In the genomic region with DNA sequence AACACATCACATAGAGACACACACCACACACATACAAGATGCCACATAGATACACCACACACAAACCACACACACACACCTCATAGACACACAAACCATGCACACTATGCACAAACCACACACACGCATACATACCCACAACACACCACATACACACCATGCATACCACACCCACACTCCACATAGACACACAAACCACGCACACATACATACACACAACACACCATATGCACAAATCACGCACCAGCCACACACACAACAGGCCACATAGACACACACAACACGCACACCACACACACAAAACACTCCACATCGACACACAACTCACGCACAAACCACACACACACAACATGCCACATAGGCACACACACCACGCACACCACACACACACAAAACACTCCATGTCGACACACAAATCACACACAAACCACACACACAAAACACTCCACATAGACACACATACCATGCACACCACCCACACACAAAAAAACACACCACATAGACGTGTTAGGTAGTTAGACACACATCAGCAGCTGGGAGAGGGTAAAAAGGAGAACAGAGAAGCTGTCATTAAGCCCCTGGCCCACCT, we compare ENCODE assay signal across 21 cellular contexts. TPM values are rescaled to one million over a fixed set of nuclear protein-coding genes. Genes with fewer than 3 reads are reported as not detected.
DNase-seq lines count a peak whose midpoint lies in the region; ATAC-seq, FAIRE-seq and TF ChIP-seq lines count a peak whose summit lies in the region.
"Had no signal": no experiment of that assay in that cellular context is flagged by ENCODE, and none has a peak within 500 bp of the region (broad histone marks: within the 10 kb centered on the region; RNA-seq: fewer than 3 reads in every experiment).

No MANE protein-coding gene starts in this region.

- H3F3A ChIP-seq in PC-3 (ENCODE audit: low read length, unreplicated experiment), result no peaks in the 10 kb centered on the region

- TF ChIP-seq POLR2A in GM12892 (IDR thresholded peaks at IDR 0.05; ENCODE audit: low read depth, low read length), result no peak

- BruUV-seq in A673 (replicated peaks; lab: Mats Ljungman, UMichigan) (no TSS peak), PC-3 (replicated peaks; lab: Mats Ljungman, UMichigan) (no TSS peak)

- peak; percentile 86 for FAIRE-seq in GM12892 (lab: Jason Lieb, UNC)

- H3K4ac ChIP-seq in mesenchymal stem cell (ENCODE audit: low read depth in 1 of 2, low read length in 2 of 2), result no peak overlapping the region

- no peak overlapping the region for H2AFZ ChIP-seq in PC-3 (ENCODE audit: low read length)
- H2AFZ ChIP-seq in mesenchymal stem cell (ENCODE audit: low read depth, low read length), result peak overlapping the region; percentile 21

- no peaks in the 10 kb centered on the region for H3K79me1 ChIP-seq in mesenchymal stem cell (replicated peaks; ENCODE audit: low read length, poor library complexity, severe bottlenecking)

- H2BK5ac ChIP-seq in mesenchymal stem cell (ENCODE audit: low read depth, low read length, poor library complexity, severe bottlenecking), result no peak overlapping the region

- H3K14ac ChIP-seq in mesenchymal stem cell (ENCODE audit: low read length in 2 of 2), result peak overlapping the region in 1 of 2 experiments; percentile 0

- POLR2A ChIA-PET in A673 (lab: Charles Lee; ENCODE audit: low non-redundant PET), result no interaction called here
- POLR2A ChIA-PET in PC-3 (lab: Charles Lee; ENCODE audit: unreplicated experiment), result no interaction called here
- POLR2A ChIA-PET in activated CD8-positive, alpha-beta T cell treated with anti-CD3 and anti-CD28 coated beads, Interleukin-2, amount 10 ng/mL, durations not matched to agents 7 days and 5 days (lab: Charles Lee), result interaction anchor here (0.6 kb wide), 1 partner anchor 236 kb away, joined by 3 read pairs; no protein-coding TSS in a partner anchor

- H3K79me2 ChIP-seq in PC-3 (ENCODE audit: low read length), result no peaks in the 10 kb centered on the region

- H3K4me3 ChIP-seq in A673 (ENCODE audit: low read depth, low read length, poor library complexity, severe bottlenecking), result peak overlapping the region; percentile 52
- no peak overlapping the region for H3K4me3 ChIP-seq in PC-3 (ENCODE audit: low read length)
- H3K4me3 ChIP-seq in mesenchymal stem cell (ENCODE audit: insufficient read depth in 1 of 2, low read depth in 1 of 2, low read length in 2 of 2), result no peak overlapping the region
- H3K4me3 ChIP-seq: mucosa of descending colon had no signal

- no peaks in the 10 kb centered on the region for H3K27me3 ChIP-seq in A673 (replicated peaks; ENCODE audit: insufficient read depth, low read depth, low read length, poor library complexity)
- H3K27me3 ChIP-seq in PC-3 (ENCODE audit: low read length), result no peaks in the 10 kb centered on the region
- H3K27me3 ChIP-seq in mesenchymal stem cell (ENCODE audit: control insufficient read depth in 1 of 2, insufficient read depth in 1 of 2, low read length in 2 of 2), result peaks cover 11 to 84% of the 10 kb centered on the region in 2 experiments
- H3K27me3 ChIP-seq: uterus had no signal

- TF ChIP-seq CTCF in A673 (conservative IDR thresholded peaks at IDR 0.05; ENCODE audit: low read depth, low read length), result no peak
- TF ChIP-seq CTCF in PC-3 (conservative IDR thresholded peaks at IDR 0.05; ENCODE audit: low read depth, low read length), result no peak

- DNase-seq in A673 (ENCODE audit: low spot score), result no peak
- DNase-seq in GM12892 (ENCODE audit: insufficient read length), result no peak
- DNase-seq in PC-3, result no peak
- no peak for DNase-seq in mesenchymal stem cell
- no peak for DNase-seq in left colon
- no peak for DNase-seq in activated CD8-positive, alpha-beta T cell treated with anti-CD3 and anti-CD28 coated beads, Interleukin-2, amount 10 ng/mL, durations not matched to agents 7 days and 5 days
- DNase-seq: activated gamma-delta T cell, dermis blood vessel endothelial cell, DMS153, H7, NCI-H1417 treated with DMSO at 0.1 percent for 48 hours, NCI-H510A had no signal

- H3K9me3 ChIP-seq in A673 (ENCODE audit: low read depth, low read length, poor library complexity, severe bottlenecking), result peaks cover under 1% of the 10 kb centered on the region
- no peaks in the 10 kb centered on the region for H3K9me3 ChIP-seq in PC-3 (ENCODE audit: low read length)
- H3K9me3 ChIP-seq in mesenchymal stem cell (ENCODE audit: control insufficient read depth, low read length), result peaks cover 22% of the 10 kb centered on the region
- H3K9me3 ChIP-seq: uterus had no signal

- intact Hi-C loops in A673 (cut with micrococcal nuclease; ENCODE audit: unreplicated experiment) (no loop called here), PC-3 (cut with micrococcal nuclease) (no loop called here), left colon (cut with DNase I, micrococcal nuclease) (no loop called here)

- no peaks in the 10 kb centered on the region for H4K20me1 ChIP-seq in PC-3 (ENCODE audit: low read length)

- H3K23ac ChIP-seq in mesenchymal stem cell (ENCODE audit: low read length in 2 of 2), result no peak overlapping the region

- H3K27me3 Mint-ChIP-seq in activated CD8-positive, alpha-beta T cell treated with anti-CD3 and anti-CD28 coated beads, Interleukin-2, amount 10 ng/mL, durations not matched to agents 7 days and 5 days (ENCODE audit: low read depth), result peaks cover 18% of the 10 kb centered on the region

- H3K4me1 Mint-ChIP-seq in activated CD8-positive, alpha-beta T cell treated with anti-CD3 and anti-CD28 coated beads, Interleukin-2, amount 10 ng/mL, durations not matched to agents 7 days and 5 days (ENCODE audit: low read depth), result peaks cover 4% of the 10 kb centered on the region
- H3K4me1 Mint-ChIP-seq: neural crest cell had no signal

- H3K4me2 ChIP-seq in PC-3 (ENCODE audit: low read length) (0 out of 2 replicates have a peak overlapping the region, but pooled peaks have one; percentile 80), mesenchymal stem cell (ENCODE audit: low read length, poor library complexity, severe bottlenecking) (no peak overlapping the region)

- no peak overlapping the region for H3K18ac ChIP-seq in mesenchymal stem cell (ENCODE audit: low read depth in 1 of 2, low read length in 2 of 2)

- no peak overlapping the region for H2BK12ac ChIP-seq in mesenchymal stem cell (ENCODE audit: low read length in 2 of 2)

- H3K36me3 ChIP-seq in A673 (ENCODE audit: insufficient read depth, low read length, poor library complexity, severe bottlenecking) (no peaks in the 10 kb centered on the region), PC-3 (ENCODE audit: low read depth, low read length) (no peaks in the 10 kb centered on the region), mesenchymal stem cell (ENCODE audit: control insufficient read depth in 1 of 2, insufficient read depth in 2 of 2, low read depth in 1 of 2, low read length in 2 of 2) (no peaks in the 10 kb centered on the region)
- H3K36me3 ChIP-seq: breast epithelium, heart right ventricle, uterus had no signal

- 92% methylated on average over 9 of the region's 9 CpGs for WGBS in mesenchymal stem cell

- H3K27ac ChIP-seq in A673 (ENCODE audit: low read depth, low read length, poor library complexity, severe bottlenecking) (peak overlapping the region; percentile 27), PC-3 (ENCODE audit: low read length) (no peak overlapping the region), mesenchymal stem cell (ENCODE audit: low read length, poor library complexity, severe bottlenecking) (no peak overlapping the region)
- H3K27ac ChIP-seq: breast epithelium, psoas muscle, uterus had no signal

- no peak overlapping the region for H2BK120ac ChIP-seq in mesenchymal stem cell (ENCODE audit: low read depth, low read length)

- no peak overlapping the region for H3K4me3 Mint-ChIP-seq in activated CD8-positive, alpha-beta T cell treated with anti-CD3 and anti-CD28 coated beads, Interleukin-2, amount 10 ng/mL, durations not matched to agents 7 days and 5 days
- H3K4me3 Mint-ChIP-seq: CD4-positive, alpha-beta T cell; neural crest cell had no signal

- no peak overlapping the region for H4K91ac ChIP-seq in mesenchymal stem cell (ENCODE audit: low read length)

- H3K9ac ChIP-seq in PC-3 (ENCODE audit: low read length) (no peak overlapping the region), mesenchymal stem cell (ENCODE audit: low read length) (no peak overlapping the region)

- H3K9me3 Mint-ChIP-seq in activated CD8-positive, alpha-beta T cell treated with anti-CD3 and anti-CD28 coated beads, Interleukin-2, amount 10 ng/mL, durations not matched to agents 7 days and 5 days (ENCODE audit: insufficient read depth), result peaks cover 9% of the 10 kb centered on the region

- ATAC-seq in PC-3, result no peak
- ATAC-seq in HG02763 (IDR thresholded peaks at IDR 0.05; ENCODE audit: unreplicated experiment), result no peak
- no peak for ATAC-seq in left colon
- ATAC-seq in GM19324 (IDR thresholded peaks at IDR 0.05; ENCODE audit: low FRiP score, unreplicated experiment), result no peak
- ATAC-seq in activated CD8-positive, alpha-beta T cell treated with anti-CD3 and anti-CD28 coated beads, Interleukin-2, amount 10 ng/mL, durations not matched to agents 7 days and 5 days, result no peak
- ATAC-seq: psoas muscle had no signal

- H3K4me1 ChIP-seq in A673 (ENCODE audit: insufficient read depth, low read length, poor library complexity, severe bottlenecking) (no peaks in the 10 kb centered on the region), PC-3 (ENCODE audit: insufficient read depth, low read length) (no peaks in the 10 kb centered on the region), mesenchymal stem cell (ENCODE audit: control insufficient read depth, insufficient read depth, low read depth, low read length) (peaks cover 3% of the 10 kb centered on the region)
- H3K4me1 ChIP-seq: breast epithelium, psoas muscle had no signal

- no peak overlapping the region for H4K8ac ChIP-seq in mesenchymal stem cell (ENCODE audit: low read length)

- no peaks in the 10 kb centered on the region for H3K9me2 ChIP-seq in PC-3 (replicated peaks; ENCODE audit: low read length)

- H3K36me3 Mint-ChIP-seq in activated CD8-positive, alpha-beta T cell treated with anti-CD3 and anti-CD28 coated beads, Interleukin-2, amount 10 ng/mL, durations not matched to agents 7 days and 5 days (ENCODE audit: low read depth), result no peaks in the 10 kb centered on the region

- no peak overlapping the region for H2BK15ac ChIP-seq in mesenchymal stem cell (ENCODE audit: low read depth, poor library complexity, severe bottlenecking)

- no peak overlapping the region for H3K27ac Mint-ChIP-seq in activated CD8-positive, alpha-beta T cell treated with anti-CD3 and anti-CD28 coated beads, Interleukin-2, amount 10 ng/mL, durations not matched to agents 7 days and 5 days
- H3K27ac Mint-ChIP-seq: CD4-positive, alpha-beta T cell had no signal

- H2AK5ac ChIP-seq in mesenchymal stem cell (ENCODE audit: low read length, severe bottlenecking), result no peak overlapping the region

- CTCF ChIA-PET in A673 (lab: Charles Lee), result interaction anchor here (0.7 kb wide), 1 partner anchor 229 kb away, joined by 4 read pairs; no protein-coding TSS in a partner anchor
- CTCF ChIA-PET in PC-3 (lab: Charles Lee), result interaction anchor here (1.0 kb wide), 1 partner anchor 35 kb away, joined by 3 read pairs; no protein-coding TSS in a partner anchor
- CTCF ChIA-PET in activated CD8-positive, alpha-beta T cell treated with anti-CD3 and anti-CD28 coated beads, Interleukin-2, amount 10 ng/mL, durations not matched to agents 7 days and 5 days (lab: Charles Lee), result interaction anchor here (0.7 to 1.2 kb wide), 7 partner anchors 10 to 454 kb away, joined by 3 to 5 read pairs (median 3); no protein-coding TSS in a partner anchor

RNA-seq across cellular contexts. Expression of a gene that starts 49.5 kb away (rescaled TPM):
- total RNA-seq in A673 (2021) (59.6 and 72.1 TPM in 2 replicates), PC-3 (2014; rRNA removed) (54.2 and 66.6 TPM in 2 replicates), left colon (10 to 100 TPM; 18.2 to 18.9 TPM)
- polyA plus RNA-seq in GM12892 (2012; ENCODE audit: missing spikeins), result 5.6 TPM
- 7.5 TPM for polyA plus RNA-seq in mesenchymal stem cell (2013, experiment 1 of 2)
- 6.8 TPM for polyA plus RNA-seq in mesenchymal stem cell (2013, experiment 2 of 2)
- 10 to 100 TPM; 44.4 to 51.6 TPM for total RNA-seq in activated CD8-positive, alpha-beta T cell treated with anti-CD3 and anti-CD28 coated beads, Interleukin-2, amount 10 ng/mL, durations not matched to agents 7 days and 5 days

RNA-seq across cellular contexts. Expression of a gene that starts 51.8 kb away (rescaled TPM):
- 22.0 and 25.6 TPM in 2 replicates for total RNA-seq in A673 (2021)
- 1.8 TPM for polyA plus RNA-seq in GM12892 (2012; ENCODE audit: missing spikeins)
- 2.4 and 3.0 TPM in 2 replicates for total RNA-seq in PC-3 (2014; rRNA removed)
- 6.0 TPM for polyA plus RNA-seq in mesenchymal stem cell (2013, experiment 1 of 2)
- 6.1 TPM for polyA plus RNA-seq in mesenchymal stem cell (2013, experiment 2 of 2)
- 1 to 10 TPM; 2.3 to 2.5 TPM for total RNA-seq in left colon
- 1 to 10 TPM; 1.3 to 1.4 TPM for total RNA-seq in activated CD8-positive, alpha-beta T cell treated with anti-CD3 and anti-CD28 coated beads, Interleukin-2, amount 10 ng/mL, durations not matched to agents 7 days and 5 days
- total RNA-seq: dermis blood vessel endothelial cell had no signal
